Comparison of ENCODE assay signal across 21 cellular contexts in the genomic region with DNA sequence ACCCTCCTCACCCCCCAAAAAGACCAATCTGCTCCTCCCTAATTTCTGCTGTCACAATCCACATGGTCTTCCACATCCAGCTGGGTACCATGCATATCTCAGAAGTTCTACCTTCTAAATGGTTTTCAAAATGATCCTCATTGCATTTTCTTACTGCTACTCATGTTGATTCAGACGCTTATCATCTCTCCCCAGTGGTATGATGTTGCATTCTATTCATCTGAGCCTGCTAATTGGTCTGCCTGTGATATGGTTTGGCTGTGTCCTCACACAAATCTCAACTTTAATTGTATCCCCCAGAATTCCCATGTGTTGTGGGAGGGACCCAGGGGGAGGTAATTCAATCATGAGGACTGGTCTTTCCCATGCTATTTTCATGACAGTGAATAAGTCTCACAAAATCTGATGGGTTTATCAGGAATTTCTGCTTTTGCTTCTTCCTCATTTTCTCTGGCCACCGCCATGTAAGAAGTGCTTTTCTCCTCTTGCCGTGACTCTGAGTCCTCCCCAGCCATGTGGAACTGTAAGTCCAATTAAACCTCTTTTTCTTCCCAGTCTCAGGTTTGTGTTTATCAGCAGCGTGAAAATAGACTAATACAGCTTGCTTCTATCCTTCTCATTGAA. TPM values are rescaled to one million over a fixed set of nuclear protein-coding genes. Genes with fewer than 3 reads are reported as not detected.
"Had no signal": no experiment of that assay in that cellular context is flagged by ENCODE, and none has a peak within 500 bp of the region (broad histone marks: within the 10 kb centered on the region; RNA-seq: fewer than 3 reads in every experiment).

No MANE protein-coding gene starts in this region.

- H3K27ac Mint-ChIP-seq: dendritic cell treated with granulocyte-macrophage colony-stimulating factor and Interleukin-4, amounts not matched to agents 40 ng/mL and 50 ng/mL, for 4 days; effector memory CD8-positive, alpha-beta T cell; naive thymus-derived CD4-positive, alpha-beta T cell; nephron progenitor cell; stimulated activated memory B cell treated with anti-CD40 and anti-IgM and Interleukin-4, amounts not matched to agents 10 μg/mL and 1 μg/mL and 100 μg/mL, for 72 hours; stimulated activated naive CD8-positive, alpha-beta T cell treated with anti-CD3 and anti-CD28 coated beads, Interleukin-15, Interleukin-2, amounts not matched to agents 100 ng/mL and 50 ng/mL, for 24 hours had no signal

- H3K36me3 ChIP-seq: gastrocnemius medialis, heart right ventricle, right lobe of liver, spleen, tibial nerve, upper lobe of right lung had no signal

- H3K36me3 Mint-ChIP-seq: naive thymus-derived CD4-positive, alpha-beta T cell; stimulated activated memory B cell treated with anti-CD40 and anti-IgM and Interleukin-4, amounts not matched to agents 10 μg/mL and 1 μg/mL and 100 μg/mL, for 72 hours had no signal

- H3K27ac ChIP-seq: gastrocnemius medialis, heart right ventricle, psoas muscle, spleen, testis, tibial nerve, upper lobe of right lung had no signal

- H3K27me3 Mint-ChIP-seq: dendritic cell treated with granulocyte-macrophage colony-stimulating factor and Interleukin-4, amounts not matched to agents 40 ng/mL and 50 ng/mL, for 4 days had no signal

- H3K27me3 ChIP-seq: gastrocnemius medialis, heart right ventricle, right lobe of liver, spleen, testis, tibial nerve, upper lobe of right lung had no signal

- H3K4me3 Mint-ChIP-seq: dendritic cell treated with granulocyte-macrophage colony-stimulating factor and Interleukin-4, amounts not matched to agents 40 ng/mL and 50 ng/mL, for 4 days; effector memory CD8-positive, alpha-beta T cell; naive thymus-derived CD4-positive, alpha-beta T cell; nephron progenitor cell; stimulated activated memory B cell treated with anti-CD40 and anti-IgM and Interleukin-4, amounts not matched to agents 10 μg/mL and 1 μg/mL and 100 μg/mL, for 72 hours; stimulated activated naive CD8-positive, alpha-beta T cell treated with anti-CD3 and anti-CD28 coated beads, Interleukin-15, Interleukin-2, amounts not matched to agents 100 ng/mL and 50 ng/mL, for 24 hours had no signal

- H3K4me1 ChIP-seq: testis had no signal

- H3K9me3 ChIP-seq: gastrocnemius medialis, psoas muscle, right lobe of liver, testis, tibial nerve, upper lobe of right lung had no signal

- DNase-seq: effector memory CD8-positive, alpha-beta T cell; gastrocnemius medialis; heart right ventricle; hypothalamus; kidney glomerular epithelial cell; naive thymus-derived CD4-positive, alpha-beta T cell; nephron progenitor cell; psoas muscle; retina; right lobe of liver; spleen; stimulated activated CD4-positive, alpha-beta T cell treated with anti-CD3 and anti-CD28 coated beads, Interleukin-15, amount 100 ng/mL, for 24 hours; stimulated activated CD4-positive, alpha-beta T cell treated with anti-CD3 and anti-CD28 coated beads, Interleukin-1b, Interleukin-23, amount 100 ng/mL, for 48 hours; stimulated activated CD4-positive, alpha-beta T cell treated with anti-CD3 and anti-CD28 coated beads, Interleukin-4, amount 100 ng/mL, for 24 hours; testis; upper lobe of right lung had no signal

- H3K4me1 Mint-ChIP-seq: stimulated activated memory B cell treated with anti-CD40 and anti-IgM and Interleukin-4, amounts not matched to agents 10 μg/mL and 1 μg/mL and 100 μg/mL, for 72 hours had no signal

- H3K4me3 ChIP-seq: gastrocnemius medialis, heart right ventricle, psoas muscle, right lobe of liver, spleen, testis, tibial nerve, upper lobe of right lung had no signal

- H3K9me3 Mint-ChIP-seq: effector memory CD8-positive, alpha-beta T cell had no signal

RNA-seq across cellular contexts. Expression of a gene that starts 41.4 kb away (rescaled TPM):
- total RNA-seq: lung microvascular endothelial cell had no signal
